In genomic region chr1:116808476-116809180, GRCh38 we compare ENCODE assay signal across 12 cellular contexts. TPM values are rescaled to one million over a fixed set of nuclear protein-coding genes. Genes with fewer than 3 reads are reported as not detected.
DNase-seq lines count a peak whose midpoint lies in the region; ATAC-seq and TF ChIP-seq lines count a peak whose summit lies in the region.
"Had no signal": no experiment of that assay in that cellular context is flagged by ENCODE, and none has a peak within 500 bp of the region (broad histone marks: within the 10 kb centered on the region; RNA-seq: fewer than 3 reads in every experiment).

No MANE protein-coding gene starts in this region.

- no peak for ATAC-seq in activated CD8-positive, alpha-beta T cell treated with anti-CD3 and anti-CD28 coated beads for 36 hours
- no peak for ATAC-seq in HG02642 (IDR thresholded peaks at IDR 0.05; ENCODE audit: poor library complexity, unreplicated experiment)

- H3K4me2 ChIP-seq in MM.1S (ENCODE audit: low read depth, low read length): peak overlapping the region; percentile 32; the same call in 1 of the 2 replicates

- H3K9me3 ChIP-seq in MM.1S (replicated peaks; ENCODE audit: insufficient read depth, low read length) (no peaks in the 10 kb centered on the region), colonic mucosa (no peaks in the 10 kb centered on the region), spleen (peaks cover 0 to 24% (median 16%) of the 10 kb centered on the region in 8 donors)

- peaks cover 13% of the 10 kb centered on the region; the same call in 1 of the 2 replicates for H3F3A ChIP-seq in MM.1S (ENCODE audit: insufficient read depth, low read length)

- whole genome bisulfite sequencing in spleen, 5 donors: 78 to 86% (median 83%) methylated on average over 14 of the region's 14 CpGs

- H3K9me3 Mint-ChIP-seq in activated CD8-positive, alpha-beta T cell treated with anti-CD3 and anti-CD28 coated beads for 36 hours: peaks cover 24% of the 10 kb centered on the region

- no peaks in the 10 kb centered on the region for H3K9me2 ChIP-seq in MM.1S (replicated peaks; ENCODE audit: insufficient read depth, low read length)

- H3K27me3 Mint-ChIP-seq in activated CD8-positive, alpha-beta T cell treated with anti-CD3 and anti-CD28 coated beads for 36 hours: no peaks in the 10 kb centered on the region

- H3K9ac ChIP-seq in MM.1S (ENCODE audit: low read length): no peak overlapping the region
- peak overlapping the region in 1 of 2 donors; percentile 8 for H3K9ac ChIP-seq in colonic mucosa (ENCODE audit: low read depth in 2 of 2, low read length in 2 of 2)

- DNase-seq in MM.1S (no peak), colonic mucosa (no peak), spleen (no peak), amygdala (lab: John Stamatoyannopoulos, UW) (no peak), COR-L47 (lab: John Stamatoyannopoulos, UW) (no peak)
- DNase-seq in activated CD8-positive, alpha-beta T cell treated with anti-CD3 and anti-CD28 coated beads for 36 hours: no peak
- DNase-seq: stimulated activated CD4-positive, alpha-beta T cell treated with anti-CD3 and anti-CD28 coated beads, Interleukin-4, amount 100 ng/mL, for 4 hours; T1000 had no signal

- H3K4me1 Mint-ChIP-seq in activated CD8-positive, alpha-beta T cell treated with anti-CD3 and anti-CD28 coated beads for 36 hours (ENCODE audit: low read depth): peaks cover 81% of the 10 kb centered on the region

- no peak overlapping the region for H2AFZ ChIP-seq in MM.1S (ENCODE audit: low read length)

- H3K4me3 ChIP-seq in MM.1S (ENCODE audit: low read length) (no peak overlapping the region), colonic mucosa (no peak overlapping the region), spleen (no peak overlapping the region)

- H4K20me1 ChIP-seq in MM.1S (ENCODE audit: insufficient read depth, low read length): no peaks in the 10 kb centered on the region

- CTCF ChIA-PET in activated CD8-positive, alpha-beta T cell treated with anti-CD3 and anti-CD28 coated beads for 36 hours (lab: Charles Lee): interaction anchor here (1.1 to 7.2 kb wide), 4 partner anchors 9 to 71 kb away, joined by 3 to 109 read pairs (median 8); no protein-coding TSS in a partner anchor

- peak overlapping the region; percentile 91 for H3K27ac Mint-ChIP-seq in activated CD8-positive, alpha-beta T cell treated with anti-CD3 and anti-CD28 coated beads for 36 hours

- peak overlapping the region; percentile 94 for H3K4me3 Mint-ChIP-seq in activated CD8-positive, alpha-beta T cell treated with anti-CD3 and anti-CD28 coated beads for 36 hours

- no peaks in the 10 kb centered on the region for H3K79me2 ChIP-seq in MM.1S (ENCODE audit: low read length)

- H3K36me3 ChIP-seq in MM.1S (replicated peaks; ENCODE audit: insufficient read depth, low read length) (no peaks in the 10 kb centered on the region), colonic mucosa (no peaks in the 10 kb centered on the region), spleen (no peaks in the 10 kb centered on the region)

- H3K27me3 ChIP-seq in MM.1S (replicated peaks; ENCODE audit: insufficient read depth, low read length) (no peaks in the 10 kb centered on the region), colonic mucosa (no peaks in the 10 kb centered on the region), spleen (replicated peaks in 1 of 7) (no peaks in the 10 kb centered on the region)

- H3K4me1 ChIP-seq in MM.1S (ENCODE audit: low read length): peaks cover 14% of the 10 kb centered on the region
- H3K4me1 ChIP-seq in colonic mucosa: no peaks in the 10 kb centered on the region
- peaks cover 0 to 29% (median 2%) of the 10 kb centered on the region in 6 donors for H3K4me1 ChIP-seq in spleen

- no peak overlapping the region for H3K27ac ChIP-seq in MM.1S (ENCODE audit: low read length)
- H3K27ac ChIP-seq in colonic mucosa: peak overlapping the region; percentile 14
- peak overlapping the region; percentile 16 to 82 (median 60) for H3K27ac ChIP-seq in spleen
- H3K27ac ChIP-seq: HL-60 had no signal

- intact Hi-C loops in activated CD8-positive, alpha-beta T cell treated with anti-CD3 and anti-CD28 coated beads for 36 hours (cut with micrococcal nuclease): no loop called here
- intact Hi-C loops in colonic mucosa (cut with DNase I) (no loop called here), spleen (cut with DNase I; ENCODE audit: low total_unique reads) (no loop called here)

- POLR2A ChIA-PET in activated CD8-positive, alpha-beta T cell treated with anti-CD3 and anti-CD28 coated beads for 36 hours (lab: Charles Lee): interaction anchor here (0.8 to 11.9 kb wide), 4 partner anchors 43 to 195 kb away, joined by 3 to 520 read pairs (median 89); partner anchors contain the start of gene CD2

- TF ChIP-seq CTCF in MM.1S (IDR thresholded peaks at IDR 0.05; ENCODE audit: low read length) (no peak), colonic mucosa (IDR thresholded peaks at IDR 0.05) (no peak), spleen (IDR thresholded peaks at IDR 0.05 in 8 of 11, conservative IDR thresholded peaks at IDR 0.05 in 3 of 11) (no peak)
- TF ChIP-seq CTCF in activated CD8-positive, alpha-beta T cell treated with anti-CD3 and anti-CD28 coated beads for 36 hours (IDR thresholded peaks at IDR 0.05): no peak

- peaks cover 48% of the 10 kb centered on the region for H3K36me3 Mint-ChIP-seq in activated CD8-positive, alpha-beta T cell treated with anti-CD3 and anti-CD28 coated beads for 36 hours (ENCODE audit: low read depth)

- TF ChIP-seq POLR2A in spleen (IDR thresholded peaks at IDR 0.05): no peak

RNA-seq across cellular contexts. Expression of gene CD2, which starts 54.4 kb away (rescaled TPM):
- 100 to 1,000 TPM; 217 to 220 TPM for total RNA-seq in activated CD8-positive, alpha-beta T cell treated with anti-CD3 and anti-CD28 coated beads for 36 hours
- total RNA-seq in colonic mucosa (1 to 10 TPM; 2.9 to 3.8 TPM), spleen (10 to 100 TPM; 24.4 to 50.5 (median 35.4) TPM)
- 10 to 100 TPM; 21.6 to 25.5 (median 21.8) TPM for polyA plus RNA-seq in spleen
- total RNA-seq: pulmonary artery endothelial cell, RPMI7951 had no signal

Comparison
In these comparisons a context has a peak if more than half of its experiments do, and no peak if none do; other contexts are left out.
1. RNA of gene CD2, which starts 54.4 kb away (total RNA-seq): 217 to 220 TPM in activated CD8-positive, alpha-beta T cell treated with anti-CD3 and anti-CD28 coated beads for 36 hours and 24.4 to 50.5 TPM in spleen; 2.9 to 3.8 TPM in colonic mucosa; every median in the first group is over 4 times any median in the second.